In genomic region chr1:161727343-161727924, GRCh38 we compare ENCODE assay signal across 8 cellular contexts. TPM values are rescaled to one million over a fixed set of nuclear protein-coding genes. Genes with fewer than 3 reads are reported as not detected.
DNase-seq lines count a peak whose midpoint lies in the region; ATAC-seq and TF ChIP-seq lines count a peak whose summit lies in the region.

No MANE protein-coding gene starts in this region.

- TF ChIP-seq CTCF in fibroblast of villous mesenchyme (IDR thresholded peaks at IDR 0.05; ENCODE audit: insufficient read depth, low read depth, low read length) (no peak), progenitor cell of endocrine pancreas (IDR thresholded peaks at IDR 0.05; ENCODE audit: unreplicated experiment) (no peak)

- H3K9ac ChIP-seq in BLaER1 (peak overlapping the region; percentile 77), Karpas-422 (ENCODE audit: low read length) (no peak overlapping the region)

- peak; percentile 2 for ATAC-seq in GM19463 (IDR thresholded peaks at IDR 0.05; ENCODE audit: unreplicated experiment)
- ATAC-seq in activated T-cell treated with anti-CD3 and anti-CD28 coated beads, Interleukin-2, amount 50 U/mL, for 4 hours, result peak; percentile 23 to 46

- peak overlapping the region; percentile 90 for H3K4me3 Mint-ChIP-seq in activated T-cell treated with anti-CD3 and anti-CD28 coated beads, Interleukin-2, amount 50 U/mL, for 4 hours
- peak overlapping the region; percentile 78 for H3K4me3 Mint-ChIP-seq in progenitor cell of endocrine pancreas (ENCODE audit: low read depth)

- H3K4me1 ChIP-seq in BLaER1 (peaks cover 26% of the 10 kb centered on the region), Karpas-422 (ENCODE audit: low read length) (peaks cover 58% of the 10 kb centered on the region)

- H3K4me3 ChIP-seq in BLaER1 (peak overlapping the region; percentile 89), Karpas-422 (ENCODE audit: low read length) (no peak overlapping the region), fibroblast of villous mesenchyme (ENCODE audit: low read depth, low read length) (peak overlapping the region; percentile 87)

- peak overlapping the region; percentile 75 for H3K27ac ChIP-seq in BLaER1
- H3K27ac ChIP-seq in Karpas-422 (ENCODE audit: low read length), result peak overlapping the region; percentile 28

- no peak overlapping the region for H2AFZ ChIP-seq in Karpas-422 (ENCODE audit: low read length)

- peaks cover 52% of the 10 kb centered on the region for H3K4me1 Mint-ChIP-seq in activated T-cell treated with anti-CD3 and anti-CD28 coated beads, Interleukin-2, amount 50 U/mL, for 4 hours (ENCODE audit: low read depth)
- H3K4me1 Mint-ChIP-seq in progenitor cell of endocrine pancreas (ENCODE audit: low read depth), result peaks cover 21% of the 10 kb centered on the region

- DNase-seq in Karpas-422, result peak; percentile 56
- no peak for DNase-seq in activated T-cell treated with anti-CD3 and anti-CD28 coated beads, Interleukin-2, amount 50 U/mL, for 4 hours
- DNase-seq in fibroblast of villous mesenchyme (ENCODE audit: low read depth), result peak; percentile 86
- no peak for DNase-seq in progenitor cell of endocrine pancreas (ENCODE audit: low spot score, unreplicated experiment)
- no peak for DNase-seq in midbrain (lab: John Stamatoyannopoulos, UW)
- DNase-seq in NCI-H1105 treated with DMSO at 0.1 percent for 48 hours (lab: John Stamatoyannopoulos, UW), result no peak

- H3K9me3 ChIP-seq in BLaER1 (no peaks in the 10 kb centered on the region), Karpas-422 (ENCODE audit: low read length) (no peaks in the 10 kb centered on the region)

- H3K79me2 ChIP-seq in Karpas-422 (ENCODE audit: low read length), result peaks cover 11% of the 10 kb centered on the region

- H4K20me1 ChIP-seq in BLaER1 (no peaks in the 10 kb centered on the region), Karpas-422 (ENCODE audit: insufficient read depth, low read depth, low read length) (peaks cover 54% of the 10 kb centered on the region)

- peak overlapping the region; percentile 96 for H3K4me2 ChIP-seq in BLaER1
- peak overlapping the region; percentile 5 for H3K4me2 ChIP-seq in Karpas-422 (ENCODE audit: low read depth, low read length, poor library complexity, severe bottlenecking)

- peak overlapping the region; percentile 88 for H3K27ac Mint-ChIP-seq in progenitor cell of endocrine pancreas

- H3K36me3 ChIP-seq in BLaER1, result no peaks in the 10 kb centered on the region
- H3K36me3 ChIP-seq in Karpas-422 (ENCODE audit: insufficient read depth, low read length), result peaks cover 46% of the 10 kb centered on the region

- no peaks in the 10 kb centered on the region for H3K9me3 Mint-ChIP-seq in activated T-cell treated with anti-CD3 and anti-CD28 coated beads, Interleukin-2, amount 50 U/mL, for 4 hours
- no peaks in the 10 kb centered on the region for H3K9me3 Mint-ChIP-seq in progenitor cell of endocrine pancreas (ENCODE audit: low read depth)

- H3K9me2 ChIP-seq in Karpas-422 (replicated peaks; ENCODE audit: insufficient read depth, low read length), result no peaks in the 10 kb centered on the region

- H3K36me3 Mint-ChIP-seq in activated T-cell treated with anti-CD3 and anti-CD28 coated beads, Interleukin-2, amount 50 U/mL, for 4 hours (ENCODE audit: insufficient read depth), result no peaks in the 10 kb centered on the region
- H3K36me3 Mint-ChIP-seq in progenitor cell of endocrine pancreas (ENCODE audit: insufficient read depth), result no peaks in the 10 kb centered on the region

- H3K27me3 Mint-ChIP-seq in activated T-cell treated with anti-CD3 and anti-CD28 coated beads, Interleukin-2, amount 50 U/mL, for 4 hours (ENCODE audit: low read depth), result peaks cover 9% of the 10 kb centered on the region
- H3K27me3 Mint-ChIP-seq in progenitor cell of endocrine pancreas, result peaks cover 47% of the 10 kb centered on the region

- H3K27me3 ChIP-seq in BLaER1, result no peaks in the 10 kb centered on the region
- no peaks in the 10 kb centered on the region for H3K27me3 ChIP-seq in Karpas-422 (ENCODE audit: low read length)

RNA-seq across cellular contexts. Expression of gene FCRLB, which starts 6.1 kb away (rescaled TPM):
- total RNA-seq in Karpas-422 (2014; rRNA removed; shearing (Covaris generic); ENCODE audit: low replicate concordance), result 937 and 1,205 TPM in 2 replicates
- total RNA-seq in activated T-cell treated with anti-CD3 and anti-CD28 coated beads, Interleukin-2, amount 50 U/mL, for 4 hours, result under 1 TPM in 2 of 3 donors, not detected in 1; 0.14 to 0.18 TPM
- 2.9 and 4.3 TPM in 2 replicates for total RNA-seq in fibroblast of villous mesenchyme
- total RNA-seq in progenitor cell of endocrine pancreas, result 0.14 and 0.33 TPM in 2 replicates

RNA-seq across cellular contexts. Expression of gene FCRLA, which starts 20.4 kb away (rescaled TPM):
- 637 and 924 TPM in 2 replicates for total RNA-seq in Karpas-422 (2014; rRNA removed; shearing (Covaris generic); ENCODE audit: low replicate concordance)
- under 1 TPM; 0.24 to 0.38 (median 0.28) TPM for total RNA-seq in activated T-cell treated with anti-CD3 and anti-CD28 coated beads, Interleukin-2, amount 50 U/mL, for 4 hours
- total RNA-seq in fibroblast of villous mesenchyme (0.64 and 0.86 TPM in 2 replicates), progenitor cell of endocrine pancreas (not detected in 2 replicates)

RNA-seq across cellular contexts. Expression of gene DUSP12, which starts 22.2 kb away (rescaled TPM):
- 87.8 and 102 TPM in 2 replicates for total RNA-seq in Karpas-422 (2014; rRNA removed; shearing (Covaris generic); ENCODE audit: low replicate concordance)
- total RNA-seq in activated T-cell treated with anti-CD3 and anti-CD28 coated beads, Interleukin-2, amount 50 U/mL, for 4 hours, result 10 to 100 TPM; 41.7 to 45.1 (median 41.7) TPM
- total RNA-seq in fibroblast of villous mesenchyme (26.3 and 36.4 TPM in 2 replicates), progenitor cell of endocrine pancreas (29.8 and 31.0 TPM in 2 replicates)

RNA-seq across cellular contexts. Expression of gene ATF6, which starts 38.7 kb away (rescaled TPM):
- total RNA-seq in Karpas-422 (2014; rRNA removed; shearing (Covaris generic); ENCODE audit: low replicate concordance), result 21.6 and 36.5 TPM in 2 replicates
- total RNA-seq in activated T-cell treated with anti-CD3 and anti-CD28 coated beads, Interleukin-2, amount 50 U/mL, for 4 hours, result 10 to 100 TPM; 20.0 to 26.2 (median 24.8) TPM
- total RNA-seq in fibroblast of villous mesenchyme, result 22.9 and 32.8 TPM in 2 replicates
- total RNA-seq in progenitor cell of endocrine pancreas, result 20.4 and 21.0 TPM in 2 replicates

Comparison
In these comparisons a context has a peak if more than half of its experiments do, and no peak if none do; other contexts are left out.
1. DNase-seq: peak in Karpas-422 (single experiment) and fibroblast of villous mesenchyme (single experiment); none in activated T-cell treated with anti-CD3 and anti-CD28 coated beads, Interleukin-2, amount 50 U/mL, for 4 hours (single experiment), progenitor cell of endocrine pancreas (single experiment), midbrain (single experiment) and NCI-H1105 treated with DMSO at 0.1 percent for 48 hours (single experiment).
2. RNA of gene FCRLB, which starts 6.1 kb away (total RNA-seq): 937 to 1,205 TPM in Karpas-422; 2.9 to 4.3 TPM in fibroblast of villous mesenchyme, 0.14 to 0.33 TPM in progenitor cell of endocrine pancreas and 0.14 to 0.18 TPM in activated T-cell treated with anti-CD3 and anti-CD28 coated beads, Interleukin-2, amount 50 U/mL, for 4 hours; every median in the first group is over 100 times any median in the second.
3. RNA of gene FCRLA, which starts 20.4 kb away (total RNA-seq): 637 to 924 TPM in Karpas-422; 0.64 to 0.86 TPM in fibroblast of villous mesenchyme, 0.24 to 0.38 TPM in activated T-cell treated with anti-CD3 and anti-CD28 coated beads, Interleukin-2, amount 50 U/mL, for 4 hours and not detected in progenitor cell of endocrine pancreas; every median in the first group is over 100 times any median in the second.